7 cellular contexts compared by ENCODE assay signal in genomic region chr9:41653565-41654340, GRCh38.
DNase-seq lines count a peak whose midpoint lies in the region; ATAC-seq, FAIRE-seq and TF ChIP-seq lines count a peak whose summit lies in the region.
"Not testable (repeated sequence)": the region's sequence is repeated elsewhere in the genome, so short reads cannot be mapped to it uniquely, and the experiment has no call there.

No MANE protein-coding gene starts in this region.

- TF ChIP-seq CTCF in K562 (IDR thresholded peaks at IDR 0.05 in 2 of 3, conservative IDR thresholded peaks at IDR 0.05 in 1 of 3; ENCODE audit: insufficient read depth in 2 of 3, low read depth in 1 of 3, low read length in 3 of 3); fibroblast of pulmonary artery (IDR thresholded peaks at IDR 0.05; ENCODE audit: low read length, missing control alignments); kidney (IDR thresholded peaks at IDR 0.05; ENCODE audit: borderline replicate concordance, extremely low read depth, insufficient read depth); nephron (IDR thresholded peaks at IDR 0.05; ENCODE audit: unreplicated experiment in 3 of 3): not testable (repeated sequence)

- H4K20me1 ChIP-seq in K562 (replicated peaks; ENCODE audit: control insufficient read depth, insufficient read depth, low read length), result not testable (repeated sequence)

- not testable (repeated sequence) for TF ChIP-seq POLR2A in K562 (conservative IDR thresholded peaks at IDR 0.05)

- POLR2A ChIA-PET in K562 (lab: Yijun Ruan, JAX), result not testable (repeated sequence)

- FAIRE-seq in K562 (lab: Jason Lieb, UNC); kidney (lab: Jason Lieb, UNC): not testable (repeated sequence)

- not testable (repeated sequence) for TF ChIP-seq RAD21 in K562 (CRISPR knock-in tag; conservative IDR thresholded peaks at IDR 0.05 in 1 of 2, IDR thresholded peaks at IDR 0.05 in 1 of 2)

- H3K4me3 Mint-ChIP-seq in T-helper 1 cell treated with Interleukin-12 subunit alpha and Interleukin-12 subunit beta and Interleukin-4 antibody, amounts not matched to agents 30 μg/mL and 1 μg/mL, for 36 hours, result peak overlapping the region; percentile 32
- peak overlapping the region; percentile 37 for H3K4me3 Mint-ChIP-seq in activated T-helper 1 cell treated with anti-CD3 and anti-CD28 coated beads, Interleukin-12 subunit alpha, Interleukin-12 subunit beta, Interleukin-2, Interleukin-4 antibody, amounts not matched to agents 30 ng/mL and 10 ng/mL and 1 ng/mL, durations not matched to agents 14 hours and 24 hours and 36 hours
- peak overlapping the region; percentile 73 to 85 (median 84) for H3K4me3 Mint-ChIP-seq in nephron
- peak overlapping the region; percentile 47 for H3K4me3 Mint-ChIP-seq in stimulated activated effector memory CD8-positive, alpha-beta T cell treated with anti-CD3 and anti-CD28 coated beads, Interleukin-12 subunit alpha, Interleukin-12 subunit beta, amount 100 ng/mL, for 72 hours

- ATAC-seq in K562; stimulated activated effector memory CD8-positive, alpha-beta T cell treated with anti-CD3 and anti-CD28 coated beads, Interleukin-12 subunit alpha, Interleukin-12 subunit beta, amount 100 ng/mL, for 72 hours: not testable (repeated sequence)

- H3K36me3 Mint-ChIP-seq in T-helper 1 cell treated with Interleukin-12 subunit alpha and Interleukin-12 subunit beta and Interleukin-4 antibody, amounts not matched to agents 30 μg/mL and 1 μg/mL, for 36 hours (ENCODE audit: low read depth); activated T-helper 1 cell treated with anti-CD3 and anti-CD28 coated beads, Interleukin-12 subunit alpha, Interleukin-12 subunit beta, Interleukin-2, Interleukin-4 antibody, amounts not matched to agents 30 ng/mL and 10 ng/mL and 1 ng/mL, durations not matched to agents 14 hours and 24 hours and 36 hours (ENCODE audit: low read depth); nephron (ENCODE audit: low read depth); stimulated activated effector memory CD8-positive, alpha-beta T cell treated with anti-CD3 and anti-CD28 coated beads, Interleukin-12 subunit alpha, Interleukin-12 subunit beta, amount 100 ng/mL, for 72 hours: not testable (repeated sequence)

- H3K27me3 ChIP-seq in K562 (ENCODE audit: control insufficient read depth in 2 of 2, insufficient read depth in 2 of 2, low read length in 2 of 2), result not testable (repeated sequence)

- H3K4me1 ChIP-seq in K562 (replicated peaks in 1 of 2; ENCODE audit: control insufficient read depth in 2 of 2, insufficient read depth in 2 of 2, low read length in 2 of 2); kidney (ENCODE audit: control insufficient read depth in 1 of 2, insufficient read depth in 1 of 2, low read depth in 1 of 2, low read length in 2 of 2): not testable (repeated sequence)

- 27% methylated on average over 7 of the region's 21 CpGs for WGBS in K562 (ENCODE audit: insufficient coverage, low coverage, missing lambda C conversion rate)

- intact Hi-C loops in activated T-helper 1 cell treated with anti-CD3 and anti-CD28 coated beads, Interleukin-12 subunit alpha, Interleukin-12 subunit beta, Interleukin-2, Interleukin-4 antibody, amounts not matched to agents 30 ng/mL and 10 ng/mL and 1 ng/mL, durations not matched to agents 14 hours and 24 hours and 36 hours (cut with micrococcal nuclease); K562 (cut with micrococcal nuclease); kidney (cut with DNase I): not testable (repeated sequence)

- DNase-seq in activated T-helper 1 cell treated with anti-CD3 and anti-CD28 coated beads, Interleukin-12 subunit alpha, Interleukin-12 subunit beta, Interleukin-2, Interleukin-4 antibody, amounts not matched to agents 30 ng/mL and 10 ng/mL and 1 ng/mL, durations not matched to agents 14 hours and 24 hours and 36 hours (ENCODE audit: low spot score); K562 (ENCODE audit: extremely low read depth in 1 of 4, low spot score in 3 of 4); stimulated activated effector memory CD8-positive, alpha-beta T cell treated with anti-CD3 and anti-CD28 coated beads, Interleukin-12 subunit alpha, Interleukin-12 subunit beta, amount 100 ng/mL, for 72 hours (ENCODE audit: low spot score in 2 of 2): not testable (repeated sequence)
- peak; percentile 11 for DNase-seq in fibroblast of pulmonary artery (ENCODE audit: low read depth)
- peak; percentile 22 for DNase-seq in kidney

- not testable (repeated sequence) for H3K36me3 ChIP-seq in K562 (ENCODE audit: control insufficient read depth, insufficient read depth, low read length); kidney (ENCODE audit: control insufficient read depth in 1 of 2, insufficient read depth in 2 of 2, low read length in 2 of 2)

- peak overlapping the region; percentile 71 for H3K27ac Mint-ChIP-seq in T-helper 1 cell treated with Interleukin-12 subunit alpha and Interleukin-12 subunit beta and Interleukin-4 antibody, amounts not matched to agents 30 μg/mL and 1 μg/mL, for 36 hours
- H3K27ac Mint-ChIP-seq in activated T-helper 1 cell treated with anti-CD3 and anti-CD28 coated beads, Interleukin-12 subunit alpha, Interleukin-12 subunit beta, Interleukin-2, Interleukin-4 antibody, amounts not matched to agents 30 ng/mL and 10 ng/mL and 1 ng/mL, durations not matched to agents 14 hours and 24 hours and 36 hours; stimulated activated effector memory CD8-positive, alpha-beta T cell treated with anti-CD3 and anti-CD28 coated beads, Interleukin-12 subunit alpha, Interleukin-12 subunit beta, amount 100 ng/mL, for 72 hours: not testable (repeated sequence)
- peak overlapping the region; percentile 99 for H3K27ac Mint-ChIP-seq in nephron

- H3K9me3 Mint-ChIP-seq in T-helper 1 cell treated with Interleukin-12 subunit alpha and Interleukin-12 subunit beta and Interleukin-4 antibody, amounts not matched to agents 30 μg/mL and 1 μg/mL, for 36 hours; activated T-helper 1 cell treated with anti-CD3 and anti-CD28 coated beads, Interleukin-12 subunit alpha, Interleukin-12 subunit beta, Interleukin-2, Interleukin-4 antibody, amounts not matched to agents 30 ng/mL and 10 ng/mL and 1 ng/mL, durations not matched to agents 14 hours and 24 hours and 36 hours; nephron; stimulated activated effector memory CD8-positive, alpha-beta T cell treated with anti-CD3 and anti-CD28 coated beads, Interleukin-12 subunit alpha, Interleukin-12 subunit beta, amount 100 ng/mL, for 72 hours: not testable (repeated sequence)

- CTCF ChIA-PET in K562 (lab: Yijun Ruan, JAX; ENCODE audit: low intra/inter-chr PET ratio), result not testable (repeated sequence)

- H3K4me1 Mint-ChIP-seq in T-helper 1 cell treated with Interleukin-12 subunit alpha and Interleukin-12 subunit beta and Interleukin-4 antibody, amounts not matched to agents 30 μg/mL and 1 μg/mL, for 36 hours (ENCODE audit: low read depth), result not testable (repeated sequence)
- H3K4me1 Mint-ChIP-seq in activated T-helper 1 cell treated with anti-CD3 and anti-CD28 coated beads, Interleukin-12 subunit alpha, Interleukin-12 subunit beta, Interleukin-2, Interleukin-4 antibody, amounts not matched to agents 30 ng/mL and 10 ng/mL and 1 ng/mL, durations not matched to agents 14 hours and 24 hours and 36 hours (ENCODE audit: low read depth), result peaks cover 16% of the 10 kb centered on the region
- H3K4me1 Mint-ChIP-seq in nephron, result peaks cover 42% of the 10 kb centered on the region
- peaks cover 15% of the 10 kb centered on the region for H3K4me1 Mint-ChIP-seq in stimulated activated effector memory CD8-positive, alpha-beta T cell treated with anti-CD3 and anti-CD28 coated beads, Interleukin-12 subunit alpha, Interleukin-12 subunit beta, amount 100 ng/mL, for 72 hours

- H3K27me3 Mint-ChIP-seq in T-helper 1 cell treated with Interleukin-12 subunit alpha and Interleukin-12 subunit beta and Interleukin-4 antibody, amounts not matched to agents 30 μg/mL and 1 μg/mL, for 36 hours (ENCODE audit: low read depth), result peaks cover 11% of the 10 kb centered on the region
- H3K27me3 Mint-ChIP-seq in activated T-helper 1 cell treated with anti-CD3 and anti-CD28 coated beads, Interleukin-12 subunit alpha, Interleukin-12 subunit beta, Interleukin-2, Interleukin-4 antibody, amounts not matched to agents 30 ng/mL and 10 ng/mL and 1 ng/mL, durations not matched to agents 14 hours and 24 hours and 36 hours (ENCODE audit: insufficient read depth); nephron (ENCODE audit: low read depth): not testable (repeated sequence)

- TF ChIP-seq EP300 in K562 (IDR thresholded peaks at IDR 0.05; ENCODE audit: low read length), result not testable (repeated sequence)

- not testable (repeated sequence) for H2AFZ ChIP-seq in K562 (ENCODE audit: low read depth, low read length)

- not testable (repeated sequence) for H3K9me3 ChIP-seq in K562 (replicated peaks; ENCODE audit: control insufficient read depth, insufficient read depth, low read depth, low read length); kidney (ENCODE audit: control insufficient read depth in 1 of 2, low read length in 2 of 2)

- peak overlapping the region; percentile 43 to 54; a peak in 1 of 4 replicates for H3K9ac ChIP-seq in K562 (ENCODE audit: insufficient read depth in 1 of 2, low read depth in 2 of 2, low read length in 2 of 2)
- H3K9ac ChIP-seq in kidney (ENCODE audit: low read length in 2 of 2), result not testable (repeated sequence)

- peak overlapping the region; percentile 18; the same call in 1 of the 2 replicates for H3K4me3 ChIP-seq in K562
- H3K4me3 ChIP-seq in fibroblast of pulmonary artery (replicated peaks; ENCODE audit: low read depth, low read length); kidney (ENCODE audit: low read length in 2 of 2): not testable (repeated sequence)

- BruUV-seq in K562 (replicated peaks; lab: Mats Ljungman, UMichigan), result not testable (repeated sequence)

- peak overlapping the region; percentile 76; the same call in 1 of the 3 replicates for H3K27ac ChIP-seq in K562 (ENCODE audit: extremely low read depth, low read depth, low read length)
- H3K27ac ChIP-seq in kidney (ENCODE audit: low read depth in 2 of 2, low read length in 2 of 2), result not testable (repeated sequence)

- in situ Hi-C loops in K562 (cut with MboI), result not testable (repeated sequence)

- H3K9me1 ChIP-seq in K562 (ENCODE audit: control insufficient read depth, insufficient read depth, low read length), result not testable (repeated sequence)

- peak overlapping the region; percentile 57; the same call in 1 of the 2 replicates for H3K4me2 ChIP-seq in K562 (ENCODE audit: insufficient read depth, low read length)

- not testable (repeated sequence) for H3K79me2 ChIP-seq in K562 (ENCODE audit: control insufficient read depth, insufficient read depth, low read length)

Comparison
In these comparisons a context has a peak if more than half of its experiments do, and no peak if none do; other contexts are left out.
1. H3K4me3 Mint-ChIP-seq: peak in every context shown above with its lines; median percentile 84 in nephron; 47 in stimulated activated effector memory CD8-positive, alpha-beta T cell treated with anti-CD3 and anti-CD28 coated beads, Interleukin-12 subunit alpha, Interleukin-12 subunit beta, amount 100 ng/mL, for 72 hours; 37 in activated T-helper 1 cell treated with anti-CD3 and anti-CD28 coated beads, Interleukin-12 subunit alpha, Interleukin-12 subunit beta, Interleukin-2, Interleukin-4 antibody, amounts not matched to agents 30 ng/mL and 10 ng/mL and 1 ng/mL, durations not matched to agents 14 hours and 24 hours and 36 hours; 32 in T-helper 1 cell treated with Interleukin-12 subunit alpha and Interleukin-12 subunit beta and Interleukin-4 antibody, amounts not matched to agents 30 μg/mL and 1 μg/mL, for 36 hours.